In genomic region chr1:34500451-34500850, GRCh38 we compare ENCODE assay signal across 1 cellular context.
TF ChIP-seq lines count a peak whose summit lies in the region.

No MANE protein-coding gene starts in this region.

TF ChIP-seq in HepG2, 621 proteins besides CTCF, POLR2A, EP300 and RAD21 (continued from another document):
- TF ChIP-seq REST (IDR thresholded peaks at IDR 0.05; ENCODE audit: borderline replicate concordance in 1 of 2, low read depth in 1 of 2, low read length in 2 of 2), result peak; percentile 89 to 97
- TF ChIP-seq HIVEP1 (CRISPR knock-in tag; IDR thresholded peaks at IDR 0.05), result no peak
- TF ChIP-seq ZSCAN9 (CRISPR knock-in tag; IDR thresholded peaks at IDR 0.05; ENCODE audit: borderline replicate concordance), result peak; percentile 48; the same call in 1 of the 2 replicates
- TF ChIP-seq ZNF331 (CRISPR knock-in tag; IDR thresholded peaks at IDR 0.05), result peak; percentile 47; the same call in 1 of the 2 replicates
- peak; percentile 64; the same call in 1 of the 2 replicates for TF ChIP-seq ZNF232 (CRISPR knock-in tag; IDR thresholded peaks at IDR 0.05; ENCODE audit: borderline replicate concordance)
- TF ChIP-seq ZSCAN21 (CRISPR knock-in tag; IDR thresholded peaks at IDR 0.05; ENCODE audit: borderline replicate concordance), result 0 out of 2 replicates have a peak, but pooled peaks have one; percentile 27
- no peak for TF ChIP-seq SRSF4 (IDR thresholded peaks at IDR 0.05; ENCODE audit: low read depth, low read length, poor library complexity, severe bottlenecking)
- 0 out of 2 replicates have a peak, but pooled peaks have one; percentile 23 for TF ChIP-seq BORCS8-MEF2B (CRISPR knock-in tag; IDR thresholded peaks at IDR 0.05)
- TF ChIP-seq NKX3-1 (CRISPR knock-in tag; IDR thresholded peaks at IDR 0.05), result peak; percentile 61; the same call in 1 of the 2 replicates
- TF ChIP-seq NCOA2 (CRISPR knock-in tag; IDR thresholded peaks at IDR 0.05), result no peak
- TF ChIP-seq ZNF567 (CRISPR knock-in tag; IDR thresholded peaks at IDR 0.05; ENCODE audit: borderline replicate concordance), result no peak
- TF ChIP-seq, protein P1, sequence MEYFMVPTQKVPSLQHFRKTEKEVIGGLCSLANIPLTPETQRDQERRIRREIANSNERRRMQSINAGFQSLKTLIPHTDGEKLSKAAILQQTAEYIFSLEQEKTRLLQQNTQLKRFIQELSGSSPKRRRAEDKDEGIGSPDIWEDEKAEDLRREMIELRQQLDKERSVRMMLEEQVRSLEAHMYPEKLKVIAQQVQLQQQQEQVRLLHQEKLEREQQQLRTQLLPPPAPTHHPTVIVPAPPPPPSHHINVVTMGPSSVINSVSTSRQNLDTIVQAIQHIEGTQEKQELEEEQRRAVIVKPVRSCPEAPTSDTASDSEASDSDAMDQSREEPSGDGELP (IDR thresholded peaks at IDR 0.05; ENCODE audit: borderline replicate concordance, low read depth), result peak; percentile 45; the same call in 1 of the 2 replicates
- TF ChIP-seq EHMT2 (IDR thresholded peaks at IDR 0.05; ENCODE audit: borderline replicate concordance, low read depth, low read length), result peak; percentile 82
- no peak for TF ChIP-seq ZFP82 (CRISPR knock-in tag; IDR thresholded peaks at IDR 0.05; ENCODE audit: borderline replicate concordance)
- TF ChIP-seq IKZF5 (CRISPR knock-in tag; IDR thresholded peaks at IDR 0.05), result peak; percentile 34; the same call in 1 of the 2 replicates
